ENCODE assay signal across 31 cellular contexts in the genomic region with DNA sequence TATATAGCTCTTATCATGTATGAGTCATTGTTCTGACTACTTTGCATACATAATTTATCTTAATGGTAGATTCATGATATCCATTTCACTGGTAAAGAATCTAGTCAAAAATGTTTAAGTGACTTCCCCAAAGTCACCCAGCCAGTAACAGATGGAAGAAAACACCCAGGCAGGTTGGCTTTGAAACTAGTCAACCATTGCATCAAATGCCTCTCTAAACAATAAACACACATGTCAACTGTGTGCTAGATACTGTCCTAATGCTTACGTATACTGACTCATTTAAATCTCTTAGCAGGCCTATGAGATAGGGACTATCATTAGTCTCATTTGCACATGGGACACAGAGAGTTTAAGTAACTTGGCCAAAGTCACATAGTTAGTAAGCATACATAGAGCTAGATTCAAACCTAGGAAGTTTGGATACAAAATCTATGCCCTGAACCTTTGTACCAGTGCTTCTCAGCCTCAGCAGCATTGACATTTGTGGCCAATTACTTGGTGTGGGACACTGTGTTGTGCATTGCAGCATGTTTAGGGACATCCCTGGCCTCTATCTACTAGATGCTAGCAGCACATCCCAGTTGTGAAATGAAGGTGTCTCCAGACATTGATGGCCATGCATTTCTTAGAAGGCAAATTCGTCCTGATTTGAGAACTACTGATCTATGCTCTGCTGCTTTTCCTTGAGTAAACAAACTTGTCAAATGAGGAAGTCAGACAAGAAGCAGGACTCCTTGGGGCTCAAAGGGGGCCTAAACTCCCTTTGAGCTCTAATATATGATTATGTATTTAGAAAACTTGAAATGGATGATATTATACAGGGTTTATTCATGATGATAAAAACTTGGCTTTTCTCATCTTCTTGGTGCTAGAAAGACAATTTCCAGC.
"Had no signal": no experiment of that assay in that cellular context is flagged by ENCODE, and none has a peak within 500 bp of the region (broad histone marks: within the 10 kb centered on the region; RNA-seq: fewer than 3 reads in every experiment).

No MANE protein-coding gene starts in this region.

- H3K27ac Mint-ChIP-seq: activated naive CD4-positive, alpha-beta T cell treated with anti-CD3 and anti-CD28 coated beads, Interleukin-2, amount 10 ng/mL, durations not matched to agents 7 days and 5 days; activated naive CD8-positive, alpha-beta T cell treated with anti-CD3 and anti-CD28 coated beads, Interleukin-2, amount 10 ng/mL, durations not matched to agents 7 days and 5 days; brain; natural killer cell; neural progenitor cell; stimulated activated effector memory CD8-positive, alpha-beta T cell treated with anti-CD3 and anti-CD28 coated beads, Interleukin-12 subunit alpha, Interleukin-12 subunit beta, amount 100 ng/mL, for 72 hours had no signal

- ATAC-seq: gastrocnemius medialis; left lung; lower lobe of right lung; natural killer cell; psoas muscle; stimulated activated effector memory CD8-positive, alpha-beta T cell treated with anti-CD3 and anti-CD28 coated beads, Interleukin-12 subunit alpha, Interleukin-12 subunit beta, amount 100 ng/mL, for 72 hours had no signal

- H3K36me3 Mint-ChIP-seq: activated naive CD4-positive, alpha-beta T cell treated with anti-CD3 and anti-CD28 coated beads, Interleukin-2, amount 10 ng/mL, durations not matched to agents 7 days and 5 days; activated naive CD8-positive, alpha-beta T cell treated with anti-CD3 and anti-CD28 coated beads, Interleukin-2, amount 10 ng/mL, durations not matched to agents 7 days and 5 days; brain; natural killer cell; neural progenitor cell; stimulated activated effector memory CD8-positive, alpha-beta T cell treated with anti-CD3 and anti-CD28 coated beads, Interleukin-12 subunit alpha, Interleukin-12 subunit beta, amount 100 ng/mL, for 72 hours had no signal

- H3K27ac ChIP-seq: ascending aorta, cardiac muscle cell, colonic mucosa, gastrocnemius medialis, left lung, lower lobe of right lung, neural progenitor cell, parathyroid adenoma, psoas muscle, sigmoid colon, stomach, thyroid gland, upper lobe of left lung, vagina, VCaP had no signal

- H3K79me2 ChIP-seq: parathyroid adenoma had no signal

- H3K4me1 Mint-ChIP-seq: activated naive CD4-positive, alpha-beta T cell treated with anti-CD3 and anti-CD28 coated beads, Interleukin-2, amount 10 ng/mL, durations not matched to agents 7 days and 5 days; activated naive CD8-positive, alpha-beta T cell treated with anti-CD3 and anti-CD28 coated beads, Interleukin-2, amount 10 ng/mL, durations not matched to agents 7 days and 5 days; natural killer cell; stimulated activated effector memory CD8-positive, alpha-beta T cell treated with anti-CD3 and anti-CD28 coated beads, Interleukin-12 subunit alpha, Interleukin-12 subunit beta, amount 100 ng/mL, for 72 hours had no signal

- H3K4me2 ChIP-seq: neural progenitor cell had no signal

- H3K9ac ChIP-seq: neural progenitor cell, parathyroid adenoma had no signal

- H3K27me3 Mint-ChIP-seq: activated naive CD4-positive, alpha-beta T cell treated with anti-CD3 and anti-CD28 coated beads, Interleukin-2, amount 10 ng/mL, durations not matched to agents 7 days and 5 days had no signal

- H3K9me3 Mint-ChIP-seq: activated naive CD4-positive, alpha-beta T cell treated with anti-CD3 and anti-CD28 coated beads, Interleukin-2, amount 10 ng/mL, durations not matched to agents 7 days and 5 days; activated naive CD8-positive, alpha-beta T cell treated with anti-CD3 and anti-CD28 coated beads, Interleukin-2, amount 10 ng/mL, durations not matched to agents 7 days and 5 days; neural progenitor cell; stimulated activated effector memory CD8-positive, alpha-beta T cell treated with anti-CD3 and anti-CD28 coated beads, Interleukin-12 subunit alpha, Interleukin-12 subunit beta, amount 100 ng/mL, for 72 hours had no signal

- H3K4me1 ChIP-seq: ascending aorta, colonic mucosa, gastrocnemius medialis, left lung, lower lobe of right lung, parathyroid adenoma, psoas muscle, sigmoid colon, stomach, thyroid gland, upper lobe of left lung, vagina had no signal

- DNase-seq: activated CD4-positive, alpha-beta T cell treated with anti-CD3 and anti-CD28 coated beads for 4 hours; activated CD4-positive, alpha-beta T cell treated with anti-CD3 and anti-CD28 coated beads, Interleukin-2, amount 50 U/mL, for 4 hours; activated effector memory CD4-positive, alpha-beta T cell treated with Interleukin-2 at 50 U/mL for 16 hours; activated naive CD4-positive, alpha-beta T cell treated with anti-CD3 and anti-CD28 coated beads, Interleukin-2, amount 10 ng/mL, durations not matched to agents 7 days and 5 days; activated naive CD8-positive, alpha-beta T cell treated with anti-CD3 and anti-CD28 coated beads, Interleukin-2, amount 10 ng/mL, durations not matched to agents 7 days and 5 days; cerebellar nuclear complex; colonic mucosa; effector CD8-positive, alpha-beta T cell; gastrocnemius medialis; glutamatergic neuron; left lung; lower lobe of right lung; mesendoderm; natural killer cell; occipital lobe; psoas muscle; sigmoid colon; small intestine; stimulated activated CD4-positive, alpha-beta T cell treated with anti-CD3 and anti-CD28 coated beads, Interleukin-4, amount 100 ng/mL, for 24 hours; stomach; thyroid gland; upper lobe of left lung had no signal

- H2AFZ ChIP-seq: neural progenitor cell, parathyroid adenoma had no signal

- H3K4me3 ChIP-seq: ascending aorta, cardiac muscle cell, colonic mucosa, gastrocnemius medialis, left lung, lower lobe of right lung, neural progenitor cell, psoas muscle, sigmoid colon, stomach, thyroid gland, upper lobe of left lung, vagina had no signal

- FAIRE-seq: islet of Langerhans, small intestine had no signal

- H3K27me3 ChIP-seq: ascending aorta, cardiac muscle cell, colonic mucosa, gastrocnemius medialis, left lung, neural progenitor cell, sigmoid colon, stomach, thyroid gland, upper lobe of left lung, vagina had no signal

- H3K4me3 Mint-ChIP-seq: activated naive CD4-positive, alpha-beta T cell treated with anti-CD3 and anti-CD28 coated beads, Interleukin-2, amount 10 ng/mL, durations not matched to agents 7 days and 5 days; activated naive CD8-positive, alpha-beta T cell treated with anti-CD3 and anti-CD28 coated beads, Interleukin-2, amount 10 ng/mL, durations not matched to agents 7 days and 5 days; brain; natural killer cell; neural progenitor cell; stimulated activated effector memory CD8-positive, alpha-beta T cell treated with anti-CD3 and anti-CD28 coated beads, Interleukin-12 subunit alpha, Interleukin-12 subunit beta, amount 100 ng/mL, for 72 hours had no signal
